Comparison of ENCODE assay signal across 28 cellular contexts in genomic region chr11:33018840-33019239, GRCh38. TPM values are rescaled to one million over a fixed set of nuclear protein-coding genes. Genes with fewer than 3 reads are reported as not detected.
"Had no signal": no experiment of that assay in that cellular context is flagged by ENCODE, and none has a peak within 500 bp of the region (broad histone marks: within the 10 kb centered on the region; RNA-seq: fewer than 3 reads in every experiment).

No MANE protein-coding gene starts in this region.

- H3K27ac ChIP-seq: ascending aorta, cardiac muscle cell, coronary artery, dorsolateral prefrontal cortex, heart right ventricle, skin epidermis, testis, transverse colon, uterus had no signal

- H3K4me3 ChIP-seq: ascending aorta, cardiac muscle cell, coronary artery, dorsolateral prefrontal cortex, heart right ventricle, skin epidermis, testis, transverse colon, uterus had no signal

- H3K4me1 ChIP-seq: testis, uterus had no signal

- H3K27me3 ChIP-seq: ascending aorta, cardiac muscle cell, testis, transverse colon, uterus had no signal

- FAIRE-seq: islet of Langerhans had no signal

- H3K9me3 ChIP-seq: ascending aorta, heart right ventricle, testis, transverse colon, uterus had no signal

- DNase-seq: activated CD4-positive, alpha-beta T cell treated with anti-CD3 and anti-CD28 coated beads for 4 hours; activated CD4-positive, alpha-beta T cell treated with anti-CD3 and anti-CD28 coated beads, Interleukin-2, amount 50 U/mL, for 48 hours; activated CD4-positive, CD25-positive, alpha-beta regulatory T cell; activated CD8-positive, alpha-beta memory T cell treated with anti-CD3 and anti-CD28 coated beads for 24 hours; activated effector memory CD4-positive, alpha-beta T cell treated with anti-CD3 and anti-CD28 coated beads, Interleukin-2, amount 50 U/mL, for 16 hours; activated naive CD4-positive, alpha-beta T cell treated with anti-CD3 and anti-CD28 coated beads for 36 hours; activated naive CD8-positive, alpha-beta T cell treated with anti-CD3 and anti-CD28 coated beads, Interleukin-2, amount 10 ng/mL, durations not matched to agents 7 days and 5 days; cerebellar nuclear complex; dorsolateral prefrontal cortex; effector memory CD8-positive, alpha-beta T cell; erythroblast; foreskin fibroblast; heart right ventricle; left ventricle myocardium superior; right cardiac atrium; stimulated activated CD4-positive, alpha-beta T cell treated with anti-CD3 and anti-CD28 coated beads, Interleukin-12 subunit alpha, Interleukin-12 subunit beta, amount 100 ng/mL, for 4 hours; stimulated activated CD4-positive, alpha-beta T cell treated with anti-CD3 and anti-CD28 coated beads, Interleukin-4, amount 100 ng/mL, for 1 hour; stimulated activated naive CD8-positive, alpha-beta T cell treated with anti-CD3 and anti-CD28 coated beads, Interleukin-15, Interleukin-2, amounts not matched to agents 100 U/mL and 50 U/mL, for 24 hours; T-cell; testis; transverse colon; uterus had no signal

- ATAC-seq: effector memory CD8-positive, alpha-beta T cell; heart right ventricle; left ventricle myocardium superior; natural killer cell treated with Interleukin-12 subunit alpha and Interleukin-12 subunit beta and Interleukin-15 and Interleukin-18, amount 100 ng/mL, for 72 hours; right cardiac atrium; stimulated activated naive CD8-positive, alpha-beta T cell treated with anti-CD3 and anti-CD28 coated beads, Interleukin-15, Interleukin-2, amounts not matched to agents 100 U/mL and 50 U/mL, for 24 hours; T-cell had no signal

- H3K36me3 ChIP-seq: ascending aorta, cardiac muscle cell, heart right ventricle, transverse colon, uterus had no signal

RNA-seq across cellular contexts. Expression of gene DEPDC7, which starts 3.2 kb away (rescaled TPM):
- total RNA-seq: ascending aorta had no signal
